Comparison of ENCODE assay signal across 7 cellular contexts in genomic region chr22:27400811-27401210, GRCh38.
"Had no signal": no experiment of that assay in that cellular context is flagged by ENCODE, and none has a peak within 500 bp of the region (broad histone marks: within the 10 kb centered on the region; RNA-seq: fewer than 3 reads in every experiment).

No MANE protein-coding gene starts in this region.

- H2AFZ ChIP-seq: GM23248 had no signal

- H3K4me1 ChIP-seq: HAP-1 had no signal

- H3K36me3 ChIP-seq: HAP-1 had no signal

- ATAC-seq: HCT116 had no signal

- H3K9me3 ChIP-seq: HAP-1 had no signal

- H3K36me3 Mint-ChIP-seq: IgD-negative memory B cell had no signal

- DNase-seq: GOT3, H7, KBM-7 had no signal

- H3K27ac Mint-ChIP-seq: IgD-negative memory B cell had no signal

- H3K27me3 Mint-ChIP-seq: IgD-negative memory B cell had no signal

- H3K4me1 Mint-ChIP-seq: IgD-negative memory B cell had no signal

- H3K27ac ChIP-seq: GM23248 had no signal

- H3K4me3 ChIP-seq: GM23248, HAP-1 had no signal

- H3K9ac ChIP-seq: GM23248 had no signal

- H3K4me3 Mint-ChIP-seq: IgD-negative memory B cell had no signal
